In genomic region chr6:75602164-75602896, GRCh38 we compare ENCODE assay signal across 8 cellular contexts. TPM values are rescaled to one million over a fixed set of nuclear protein-coding genes. Genes with fewer than 3 reads are reported as not detected.
A peak's percentile ranks its signal among the peaks of the same experiment; 100 is the strongest.
DNase-seq lines count a peak whose midpoint lies in the region; ATAC-seq, FAIRE-seq and TF ChIP-seq lines count a peak whose summit lies in the region.

No MANE protein-coding gene starts in this region.

- TF ChIP-seq EP300 in K562 (IDR thresholded peaks at IDR 0.05; ENCODE audit: low read length), result no peak

- peak overlapping the region; percentile 98 for H3K23ac ChIP-seq in IMR-90 (ENCODE audit: low read depth, low read length)

- H3K27ac ChIP-seq in IMR-90 (ENCODE audit: insufficient read depth, low read length), result peak overlapping the region; percentile 96
- H3K27ac ChIP-seq in K562 (ENCODE audit: extremely low read depth, low read depth, low read length), result peak overlapping the region; percentile 95

- peak overlapping the region; percentile 82 to 100 for H4K8ac ChIP-seq in IMR-90 (ENCODE audit: low read depth in 2 of 2, low read length in 2 of 2)

- peak overlapping the region; percentile 93 for H3K4ac ChIP-seq in IMR-90 (ENCODE audit: low read depth, low read length)

- H3K18ac ChIP-seq in IMR-90 (ENCODE audit: low read depth, low read length), result peak overlapping the region; percentile 86

- H3K79me2 ChIP-seq in K562 (ENCODE audit: control insufficient read depth, insufficient read depth, low read length), result peaks cover 59% of the 10 kb centered on the region

- TF ChIP-seq POLR2A in IMR-90 (IDR thresholded peaks at IDR 0.05; ENCODE audit: low read depth, low read length) (peak; percentile 13), K562 (conservative IDR thresholded peaks at IDR 0.05) (peak; percentile 57; the same call in 1 of the 2 replicates)

- H2BK5ac ChIP-seq in IMR-90 (ENCODE audit: low read depth, low read length, poor library complexity, severe bottlenecking), result peak overlapping the region; percentile 96

- TF ChIP-seq CTCF in IMR-90 (conservative IDR thresholded peaks at IDR 0.05; ENCODE audit: low read depth, low read length), result no peak
- no peak for TF ChIP-seq CTCF in K562 (IDR thresholded peaks at IDR 0.05 in 2 of 3, conservative IDR thresholded peaks at IDR 0.05 in 1 of 3; ENCODE audit: insufficient read depth in 2 of 3, low read depth in 1 of 3, low read length in 3 of 3)

- H3K27me3 ChIP-seq in IMR-90 (ENCODE audit: control insufficient read depth, insufficient read depth, low read length) (no peaks in the 10 kb centered on the region), K562 (ENCODE audit: control insufficient read depth in 2 of 2, insufficient read depth in 2 of 2, low read length in 2 of 2) (no peaks in the 10 kb centered on the region)

- peaks cover 39% of the 10 kb centered on the region for H4K20me1 ChIP-seq in IMR-90 (ENCODE audit: insufficient read depth, low read length)
- 0 out of 2 replicates have a peak, but pooled peaks cover 5% of the 10 kb centered on the region for H4K20me1 ChIP-seq in K562 (replicated peaks; ENCODE audit: control insufficient read depth, insufficient read depth, low read length)

- POLR2A ChIA-PET in IMR-90 (lab: Charles Lee; ENCODE audit: unreplicated experiment) (interaction anchor here (0.6 kb wide), 1 partner anchor 210 kb away, joined by 3 read pairs; no protein-coding TSS in a partner anchor), K562 (lab: Yijun Ruan, JAX) (interaction anchor here (0.6 to 3.6 kb wide), 13 partner anchors 8 to 317 kb away, joined by 3 to 15 read pairs (median 4); no protein-coding TSS in a partner anchor)

- DNase-seq in ELF-1 (ENCODE audit: low read depth, low spot score), result peak; percentile 72
- peak; percentile 42 for DNase-seq in IMR-90
- peak; percentile 9 for DNase-seq in T1000 (lab: John Stamatoyannopoulos, UW)
- DNase-seq in K562 (ENCODE audit: extremely low read depth in 1 of 4, low spot score in 3 of 4), result peak; percentile 26 to 61 (median 32)
- peak; percentile 52 for DNase-seq in iris pigment epithelial cell (ENCODE audit: low read depth)
- peak; percentile 3 to 40 for DNase-seq in stimulated activated CD4-positive, alpha-beta T cell treated with anti-CD3 and anti-CD28 coated beads, Interleukin-1b, Interleukin-23, amount 100 ng/mL, for 1 hour (ENCODE audit: low read depth in 2 of 2)
- DNase-seq in GM19240 (ENCODE audit: insufficient read length, low spot score), result no peak

- H2BK20ac ChIP-seq in IMR-90 (ENCODE audit: low read depth, low read length), result no peak overlapping the region

- intact Hi-C loops in IMR-90 (cut with micrococcal nuclease), result no loop called here
- intact Hi-C loops in K562 (cut with micrococcal nuclease), result loop anchor here (10.0 kb wide), 1 partner anchor 318 kb away; the partner anchor contains the start of gene TMEM30A

- H3K56ac ChIP-seq in IMR-90 (ENCODE audit: extremely low read depth, insufficient read depth, low read length), result peak overlapping the region; percentile 96

- 0 out of 3 replicates have a peak overlapping the region, but pooled peaks have one; percentile 18 for H2BK15ac ChIP-seq in IMR-90 (ENCODE audit: low read depth, low read length)

- peak overlapping the region; percentile 97 for H3K9ac ChIP-seq in IMR-90 (ENCODE audit: low read depth, low read length)
- H3K9ac ChIP-seq in K562 (ENCODE audit: insufficient read depth in 1 of 2, low read depth in 2 of 2, low read length in 2 of 2), result peak overlapping the region; percentile 94 to 100

- CTCF ChIA-PET in IMR-90 (lab: Yijun Ruan, JAX) (no interaction called here), K562 (lab: Yijun Ruan, JAX; ENCODE audit: low intra/inter-chr PET ratio) (no interaction called here)

- BruUV-seq in IMR-90 (replicated peaks; lab: Mats Ljungman, UMichigan) (no TSS peak), K562 (replicated peaks; lab: Mats Ljungman, UMichigan) (TSS peak; percentile 40)

- H2AK5ac ChIP-seq in IMR-90 (ENCODE audit: low read depth, low read length), result peak overlapping the region; percentile 41

- H3K4me2 ChIP-seq in IMR-90 (ENCODE audit: low read depth, low read length), result peak overlapping the region; percentile 100
- H3K4me2 ChIP-seq in K562 (ENCODE audit: insufficient read depth, low read length), result peak overlapping the region; percentile 87

- peak overlapping the region; percentile 80 for H4K5ac ChIP-seq in IMR-90 (ENCODE audit: low read depth, low read length)

- H2AFZ ChIP-seq in IMR-90 (replicated peaks; ENCODE audit: low read length, poor library complexity) (peak overlapping the region; percentile 92), K562 (ENCODE audit: low read depth, low read length) (peak overlapping the region; percentile 86)

- H3K36me3 ChIP-seq in IMR-90 (ENCODE audit: control insufficient read depth, insufficient read depth, low read length) (no peaks in the 10 kb centered on the region), K562 (ENCODE audit: control insufficient read depth, insufficient read depth, low read length) (peaks cover 6% of the 10 kb centered on the region; the same call in 1 of the 3 replicates)

- WGBS in IMR-90 (ENCODE audit: extremely low coverage in 2 of 2, insufficient read length in 1 of 2), 2 experiments, result 0% methylated on average over 5 of the region's 75 CpGs; no CpG with 5 or more reads in 1 of the 2 experiments
- 1% methylated on average over 47 of the region's 75 CpGs for WGBS in K562 (ENCODE audit: insufficient coverage, low coverage, missing lambda C conversion rate)

- ATAC-seq in GM21529 (IDR thresholded peaks at IDR 0.05; ENCODE audit: unreplicated experiment), result peak; percentile 40
- ATAC-seq in IMR-90 (ENCODE audit: low read depth), result peak; percentile 59
- ATAC-seq in K562, result peak; percentile 64

- in situ Hi-C loops in IMR-90 (cut with MboI; ENCODE audit: low sequenced_read_pairs) (no loop called here), K562 (cut with MboI) (no loop called here)

- H2BK120ac ChIP-seq in IMR-90 (ENCODE audit: low read depth, low read length), result peak overlapping the region; percentile 74

- peak overlapping the region; percentile 88 for H4K91ac ChIP-seq in IMR-90 (ENCODE audit: insufficient read depth, low read depth, low read length)

- H2AK9ac ChIP-seq in IMR-90 (replicated peaks; ENCODE audit: low read depth, low read length, poor library complexity), result peak overlapping the region; percentile 89

- H3K14ac ChIP-seq in IMR-90 (replicated peaks; ENCODE audit: low read depth, low read length), result peak overlapping the region; percentile 95

- FAIRE-seq in K562 (lab: Jason Lieb, UNC), result no peak

- H3K9me3 ChIP-seq in IMR-90 (ENCODE audit: control insufficient read depth, insufficient read depth, low read length) (no peaks in the 10 kb centered on the region), K562 (replicated peaks; ENCODE audit: control insufficient read depth, insufficient read depth, low read depth, low read length) (no peaks in the 10 kb centered on the region)

- TF ChIP-seq RAD21 in IMR-90 (IDR thresholded peaks at IDR 0.05; ENCODE audit: low read length), result no peak
- no peak for TF ChIP-seq RAD21 in K562 (CRISPR knock-in tag; conservative IDR thresholded peaks at IDR 0.05 in 1 of 2, IDR thresholded peaks at IDR 0.05 in 1 of 2)

- H3K9me1 ChIP-seq in IMR-90 (ENCODE audit: insufficient read depth, low read length) (no peaks in the 10 kb centered on the region; the same call in 1 of the 2 replicates), K562 (ENCODE audit: control insufficient read depth, insufficient read depth, low read length) (no peaks in the 10 kb centered on the region)

- H3K79me1 ChIP-seq in IMR-90 (ENCODE audit: low read depth in 1 of 2, low read length in 2 of 2), result peaks cover 0 to 43% of the 10 kb centered on the region in 2 experiments; a peak in 2 of 4 replicates

- peaks cover 1% of the 10 kb centered on the region; the same call in 1 of the 2 replicates for H3K4me1 ChIP-seq in IMR-90 (ENCODE audit: control insufficient read depth, insufficient read depth, low read length)
- peaks cover 12 to 17% of the 10 kb centered on the region in 2 experiments; a peak in 4 of 5 replicates for H3K4me1 ChIP-seq in K562 (replicated peaks in 1 of 2; ENCODE audit: control insufficient read depth in 2 of 2, insufficient read depth in 2 of 2, low read length in 2 of 2)

- dilution Hi-C loops in IMR-90 (cut with HindIII; ENCODE audit: low sequenced_read_pairs, unreplicated experiment), result no loop called here

- H3K4me3 ChIP-seq in IMR-90 (ENCODE audit: insufficient read depth, low read depth, low read length) (peak overlapping the region; percentile 96), K562 (peak overlapping the region; percentile 89)

TF ChIP-seq in IMR-90, 13 proteins besides CTCF, POLR2A, EP300 and RAD21 (continues in another document):
- TF ChIP-seq CEBPB (IDR thresholded peaks at IDR 0.05; ENCODE audit: low read depth, low read length), result no peak
- no peak for TF ChIP-seq RFX5 (IDR thresholded peaks at IDR 0.05; ENCODE audit: low read depth, low read length)
- TF ChIP-seq MAFK (IDR thresholded peaks at IDR 0.05; ENCODE audit: low read depth, low read length), result no peak

TF ChIP-seq in K562, 482 proteins besides CTCF, POLR2A, EP300 and RAD21 (continues in another document):
- TF ChIP-seq MXI1 (IDR thresholded peaks at IDR 0.05; ENCODE audit: low read depth, low read length), result no peak
- no peak for TF ChIP-seq POLR3A (IDR thresholded peaks at IDR 0.05; ENCODE audit: borderline replicate concordance, extremely low read depth, insufficient read depth, insufficient read length)

RNA-seq across cellular contexts. Expression of gene SENP6, which starts 0.7 kb away (rescaled TPM):
- total RNA-seq in IMR-90 (2012; rRNA removed) (25.8 and 48.3 TPM in 2 replicates), K562 (2014; rRNA removed) (31.4 and 37.8 TPM in 2 replicates), K562 (2014; rRNA removed; fragmentation: Illumina TruSeq; extraction: Trizol) (79.4 and 89.9 TPM in 2 replicates), K562 (2015; rRNA removed; fragmentation: Illumina TruSeq; extraction: Trizol) (59.7 and 65.9 TPM in 2 replicates), K562 (2021) (52.9 and 60.2 TPM in 2 replicates)
- polyA plus RNA-seq in IMR-90 (2012; rRNA removed) (16.9 and 23.1 TPM in 2 replicates), K562 (2011; rRNA removed) (33.6 and 43.7 TPM in 2 replicates), K562 (2014; fragmentation: Illumina TruSeq; extraction: Trizol) (48.2 and 57.7 TPM in 2 replicates), K562 (2014; fragmentation: Nextera tagmentation; extraction: Ambion mirVana) (10 to 100 TPM; 11.1 to 12.6 TPM), K562 (2014; rRNA removed) (42.2 and 46.8 TPM in 2 replicates)
- 6.5 and 11.7 TPM in 2 replicates for polyA plus RNA-seq in IMR-90 (2012; cell fraction: cytosol; rRNA removed)
- polyA plus RNA-seq in IMR-90 (2012; cell fraction: nucleus; rRNA removed; ENCODE audit: low replicate concordance), result 9.3 and 35.2 TPM in 2 replicates
- 48.5 and 222 TPM in 2 replicates for total RNA-seq in K562 (2011; cell fraction: chromatin; rRNA removed; ENCODE audit: low replicate concordance)
- total RNA-seq in K562 (2011; cell fraction: nucleolus; rRNA removed), result 23.3 and 32.6 TPM in 2 replicates
- total RNA-seq in K562 (2011; cell fraction: nucleoplasm; rRNA removed), result 72.3 and 122 TPM in 2 replicates
- 5.2 and 9.1 TPM in 2 replicates for polyA plus RNA-seq in K562 (2011; cell fraction: cytosol; rRNA removed)
- 21.5 and 23.7 TPM in 2 replicates for polyA plus RNA-seq in K562 (2011; cell fraction: nucleus; rRNA removed)
- 32.8 and 39.2 TPM in 2 replicates for polyA plus RNA-seq in K562 (2012)
- polyA minus RNA-seq in K562 (2011; rRNA and poly(A)+ RNA removed), result 55.8 and 68.9 TPM in 2 replicates
- 15.6 and 21.2 TPM in 2 replicates for polyA minus RNA-seq in K562 (2011; cell fraction: cytosol; rRNA and poly(A)+ RNA removed)
- 43.8 and 69.5 TPM in 2 replicates for polyA minus RNA-seq in K562 (2011; cell fraction: nucleus; rRNA and poly(A)+ RNA removed)
